In genomic region chr2:197254776-197255521, GRCh38 we compare ENCODE assay signal across 8 cellular contexts. TPM values are rescaled to one million over a fixed set of nuclear protein-coding genes. Genes with fewer than 3 reads are reported as not detected.
DNase-seq lines count a peak whose midpoint lies in the region; ATAC-seq lines count a peak whose summit lies in the region.

No MANE protein-coding gene starts in this region.

- ATAC-seq in GM18519 (IDR thresholded peaks at IDR 0.05; ENCODE audit: low FRiP score, unreplicated experiment) (peak; percentile 19), GM21737 (IDR thresholded peaks at IDR 0.05; ENCODE audit: unreplicated experiment) (peak; percentile 29)

- H3K27ac ChIP-seq in mesodermal cell (ENCODE audit: low read depth, low read length, severe bottlenecking): peak overlapping the region; percentile 70

- peak; percentile 1 for DNase-seq in NCI-H460 (ENCODE audit: extremely low read depth, low read depth)
- no peak for DNase-seq in H4 (ENCODE audit: low spot score)
- DNase-seq in islet precursor cell: no peak
- DNase-seq in SKM-1 treated with dmso at 0.1 percent for 144 hours (lab: John Stamatoyannopoulos, UW; ENCODE audit: unreplicated experiment): no peak
- no peak for DNase-seq in medulla oblongata (ENCODE audit: extremely low spot score)

- 83 to 91% methylated on average over 2 to 3 of the region's 5 CpGs for WGBS in mesodermal cell (ENCODE audit: insufficient coverage in 2 of 2), 2 experiments

- H3K9me3 ChIP-seq in mesodermal cell (ENCODE audit: control insufficient read depth, low read length): no peaks in the 10 kb centered on the region

- peaks cover 16% of the 10 kb centered on the region for H3K4me1 ChIP-seq in mesodermal cell (ENCODE audit: control insufficient read depth, insufficient read depth, low read length, poor library complexity, severe bottlenecking)

- H3K4me3 ChIP-seq in mesodermal cell (ENCODE audit: extremely low read depth, insufficient read depth, low read length, poor library complexity, severe bottlenecking): no peak overlapping the region

- no peaks in the 10 kb centered on the region for H3K36me3 ChIP-seq in mesodermal cell (ENCODE audit: control insufficient read depth, insufficient read depth, low read length)

RNA-seq across cellular contexts. Expression of gene ANKRD44, which starts 55.6 kb away (rescaled TPM):
- 18.4 and 20.8 TPM in 2 replicates for total RNA-seq in NCI-H460 (2014; rRNA removed; shearing (Covaris generic))
- polyA plus RNA-seq in NCI-H460 (2014; cell fraction: nucleus; rRNA removed): 31.0 and 40.6 TPM in 2 replicates
- 5.1 TPM for polyA plus RNA-seq in mesodermal cell (2013, experiment 1 of 2)
- 6.2 TPM for polyA plus RNA-seq in mesodermal cell (2013, experiment 2 of 2)
- 1.9 and 4.0 TPM in 2 replicates for total RNA-seq in H4 (2014; rRNA removed; shearing (Covaris generic))
